ENCODE assay signal across 10 cellular contexts in genomic region chr16:50884066-50884860, GRCh38.
DNase-seq lines count a peak whose midpoint lies in the region; ATAC-seq and TF ChIP-seq lines count a peak whose summit lies in the region.
"Had no signal": no experiment of that assay in that cellular context is flagged by ENCODE, and none has a peak within 500 bp of the region (broad histone marks: within the 10 kb centered on the region; RNA-seq: fewer than 3 reads in every experiment).

No MANE protein-coding gene starts in this region.

- H3K9ac ChIP-seq in OCI-LY1 (ENCODE audit: low read length): no peak overlapping the region

- H3K4me3 ChIP-seq in OCI-LY1 (ENCODE audit: low read depth, low read length, poor library complexity, severe bottlenecking) (no peak overlapping the region), epithelial cell of esophagus (ENCODE audit: low read length) (no peak overlapping the region)

- H3K36me3 Mint-ChIP-seq in activated CD4-positive, alpha-beta T cell treated with anti-CD3 and anti-CD28 coated beads for 36 hours (ENCODE audit: low read depth): no peaks in the 10 kb centered on the region
- H3K36me3 Mint-ChIP-seq: stimulated activated effector memory CD8-positive, alpha-beta T cell treated with anti-CD3 and anti-CD28 coated beads, Interleukin-12 subunit alpha, Interleukin-12 subunit beta, amount 100 ng/mL, for 72 hours had no signal

- H3K79me2 ChIP-seq in OCI-LY1 (ENCODE audit: insufficient read depth, low read length): no peaks in the 10 kb centered on the region

- CTCF ChIA-PET in activated CD4-positive, alpha-beta T cell treated with anti-CD3 and anti-CD28 coated beads for 36 hours (lab: Charles Lee): interaction anchor here (0.7 to 2.6 kb wide), 7 partner anchors 9 to 219 kb away, joined by 3 to 15 read pairs (median 3); no protein-coding TSS in a partner anchor

- H4K20me1 ChIP-seq in OCI-LY1 (ENCODE audit: insufficient read depth, low read length): no peaks in the 10 kb centered on the region

- no peaks in the 10 kb centered on the region for H3K9me2 ChIP-seq in OCI-LY1 (ENCODE audit: low read depth, low read length)

- TF ChIP-seq CTCF in OCI-LY1 (IDR thresholded peaks at IDR 0.05; ENCODE audit: low read length) (peak; percentile 44), epithelial cell of esophagus (IDR thresholded peaks at IDR 0.05; ENCODE audit: insufficient read depth, low read depth, low read length, missing control alignments) (peak; percentile 25)

- H3K27ac ChIP-seq in OCI-LY1 (ENCODE audit: low read depth, low read length, poor library complexity, severe bottlenecking): no peak overlapping the region

- no peak for ATAC-seq in activated CD4-positive, alpha-beta T cell treated with anti-CD3 and anti-CD28 coated beads for 36 hours
- ATAC-seq in GM19463 (IDR thresholded peaks at IDR 0.05; ENCODE audit: unreplicated experiment) (no peak), HG02642 (IDR thresholded peaks at IDR 0.05; ENCODE audit: poor library complexity, unreplicated experiment) (no peak)
- ATAC-seq: stimulated activated effector memory CD8-positive, alpha-beta T cell treated with anti-CD3 and anti-CD28 coated beads, Interleukin-12 subunit alpha, Interleukin-12 subunit beta, amount 100 ng/mL, for 72 hours had no signal

- no peaks in the 10 kb centered on the region for H3K9me3 ChIP-seq in OCI-LY1 (ENCODE audit: low read length)

- H3K27me3 Mint-ChIP-seq in activated CD4-positive, alpha-beta T cell treated with anti-CD3 and anti-CD28 coated beads for 36 hours: peaks cover 8% of the 10 kb centered on the region

- no peak overlapping the region for H2AFZ ChIP-seq in OCI-LY1 (ENCODE audit: low read length)

- POLR2A ChIA-PET in activated CD4-positive, alpha-beta T cell treated with anti-CD3 and anti-CD28 coated beads for 36 hours (lab: Charles Lee): no interaction called here

- H3K4me1 ChIP-seq in OCI-LY1 (ENCODE audit: insufficient read depth, low read length, severe bottlenecking): no peaks in the 10 kb centered on the region

- no peaks in the 10 kb centered on the region for H3K9me3 Mint-ChIP-seq in activated CD4-positive, alpha-beta T cell treated with anti-CD3 and anti-CD28 coated beads for 36 hours (ENCODE audit: low read depth)
- H3K9me3 Mint-ChIP-seq: stimulated activated effector memory CD8-positive, alpha-beta T cell treated with anti-CD3 and anti-CD28 coated beads, Interleukin-12 subunit alpha, Interleukin-12 subunit beta, amount 100 ng/mL, for 72 hours had no signal

- H3K27me3 ChIP-seq in OCI-LY1 (ENCODE audit: insufficient read depth, low read length): no peaks in the 10 kb centered on the region

- H3K4me3 Mint-ChIP-seq in activated CD4-positive, alpha-beta T cell treated with anti-CD3 and anti-CD28 coated beads for 36 hours: no peak overlapping the region
- H3K4me3 Mint-ChIP-seq: stimulated activated effector memory CD8-positive, alpha-beta T cell treated with anti-CD3 and anti-CD28 coated beads, Interleukin-12 subunit alpha, Interleukin-12 subunit beta, amount 100 ng/mL, for 72 hours had no signal

- DNase-seq in activated CD4-positive, alpha-beta T cell treated with anti-CD3 and anti-CD28 coated beads for 36 hours: peak; percentile 67
- DNase-seq in activated CD4-positive, alpha-beta T cell treated with anti-CD3 and anti-CD28 coated beads for 1 hour: no peak
- no peak for DNase-seq in epithelial cell of esophagus (ENCODE audit: low read depth)
- peak; percentile 3 for DNase-seq in stimulated activated CD8-positive, alpha-beta memory T cell treated with anti-CD3 and anti-CD28 coated beads, Interleukin-15, amount 100 ng/mL, for 24 hours (ENCODE audit: low read depth)
- no peak for DNase-seq in NOMO-1 treated with DMSO at 0.1 percent for 48 hours (lab: John Stamatoyannopoulos, UW; ENCODE audit: unreplicated experiment)
- DNase-seq: NCI-H1417 had no signal

- intact Hi-C loops in activated CD4-positive, alpha-beta T cell treated with anti-CD3 and anti-CD28 coated beads for 36 hours (cut with DNase I, micrococcal nuclease): no loop called here

- no peaks in the 10 kb centered on the region for H3K36me3 ChIP-seq in OCI-LY1 (ENCODE audit: insufficient read depth, low read length)

- no peak overlapping the region for H3K4me2 ChIP-seq in OCI-LY1 (ENCODE audit: low read length)

- H3K27ac Mint-ChIP-seq in activated CD4-positive, alpha-beta T cell treated with anti-CD3 and anti-CD28 coated beads for 36 hours: no peak overlapping the region
- H3K27ac Mint-ChIP-seq: stimulated activated effector memory CD8-positive, alpha-beta T cell treated with anti-CD3 and anti-CD28 coated beads, Interleukin-12 subunit alpha, Interleukin-12 subunit beta, amount 100 ng/mL, for 72 hours had no signal

- no peaks in the 10 kb centered on the region for H3F3A ChIP-seq in OCI-LY1 (ENCODE audit: insufficient read depth, low read length)

- H3K4me1 Mint-ChIP-seq in activated CD4-positive, alpha-beta T cell treated with anti-CD3 and anti-CD28 coated beads for 36 hours: no peaks in the 10 kb centered on the region
- H3K4me1 Mint-ChIP-seq: stimulated activated effector memory CD8-positive, alpha-beta T cell treated with anti-CD3 and anti-CD28 coated beads, Interleukin-12 subunit alpha, Interleukin-12 subunit beta, amount 100 ng/mL, for 72 hours had no signal

Comparison
In these comparisons a context has a peak if more than half of its experiments do, and no peak if none do; other contexts are left out.
1. DNase-seq: peak in activated CD4-positive, alpha-beta T cell treated with anti-CD3 and anti-CD28 coated beads for 36 hours (single experiment) and stimulated activated CD8-positive, alpha-beta memory T cell treated with anti-CD3 and anti-CD28 coated beads, Interleukin-15, amount 100 ng/mL, for 24 hours (single experiment); none in activated CD4-positive, alpha-beta T cell treated with anti-CD3 and anti-CD28 coated beads for 1 hour (single experiment), epithelial cell of esophagus (single experiment) and NOMO-1 treated with DMSO at 0.1 percent for 48 hours (single experiment).